ENCODE assay signal across 1 cellular context in genomic region chr2:64654063-64654811, GRCh38.
TF ChIP-seq lines count a peak whose summit lies in the region.

No MANE protein-coding gene starts in this region.

TF ChIP-seq in HepG2, 621 proteins besides CTCF, POLR2A, EP300 and RAD21 (continued from another document and continues in another):
- no peak for TF ChIP-seq FUBP1 (CRISPR knock-in tag; IDR thresholded peaks at IDR 0.05; ENCODE audit: borderline replicate concordance)
- no peak for TF ChIP-seq HINFP (CRISPR knock-in tag; IDR thresholded peaks at IDR 0.05; ENCODE audit: low read depth)
- peak; percentile 90 for TF ChIP-seq ZBTB7A (CRISPR knock-in tag; IDR thresholded peaks at IDR 0.05)
- TF ChIP-seq NFKB2 (CRISPR knock-in tag; IDR thresholded peaks at IDR 0.05; ENCODE audit: borderline replicate concordance) = peak; percentile 72; the same call in 1 of the 2 replicates
- TF ChIP-seq ERF (CRISPR knock-in tag; IDR thresholded peaks at IDR 0.05) = peak; percentile 8; the same call in 1 of the 2 replicates
- no peak; the same call in 1 of the 2 replicates for TF ChIP-seq MIXL1 (CRISPR knock-in tag; IDR thresholded peaks at IDR 0.05)
- no peak; the same call in 1 of the 2 replicates for TF ChIP-seq HMGXB3 (CRISPR knock-in tag; IDR thresholded peaks at IDR 0.05; ENCODE audit: borderline replicate concordance)
- peak; percentile 40 for TF ChIP-seq U2AF1 (optimal IDR thresholded peaks at IDR 0.05; ENCODE audit: low read depth, low read length)
- no peak for TF ChIP-seq GABPA (IDR thresholded peaks at IDR 0.05; ENCODE audit: low read depth, low read length)
- TF ChIP-seq GABPA (CRISPR knock-in tag; IDR thresholded peaks at IDR 0.05; ENCODE audit: low read depth) = no peak
- no peak for TF ChIP-seq TRIM22 (IDR thresholded peaks at IDR 0.05)
- TF ChIP-seq CREM (IDR thresholded peaks at IDR 0.05) = no peak
- no peak for TF ChIP-seq CREM (CRISPR knock-in tag; IDR thresholded peaks at IDR 0.05)
- TF ChIP-seq ZBTB3 (CRISPR knock-in tag; IDR thresholded peaks at IDR 0.05; ENCODE audit: borderline replicate concordance, low read depth) = 0 out of 2 replicates have a peak, but pooled peaks have one; percentile 53
- no peak for TF ChIP-seq DNMT3B (CRISPR knock-in tag; conservative IDR thresholded peaks at IDR 0.05)
- peak; percentile 31; the same call in 1 of the 2 replicates for TF ChIP-seq ZNF800 (CRISPR knock-in tag; IDR thresholded peaks at IDR 0.05)
- peak; percentile 38; the same call in 1 of the 2 replicates for TF ChIP-seq FOXA3 (CRISPR knock-in tag; IDR thresholded peaks at IDR 0.05)
- TF ChIP-seq DRAP1 (CRISPR knock-in tag; IDR thresholded peaks at IDR 0.05) = no peak; the same call in 1 of the 2 replicates
- TF ChIP-seq CEBPZ (IDR thresholded peaks at IDR 0.05; ENCODE audit: low read length) = no peak
- TF ChIP-seq HNF1A (IDR thresholded peaks at IDR 0.05; ENCODE audit: low read depth) = no peak
- TF ChIP-seq HNF1A (CRISPR knock-in tag; IDR thresholded peaks at IDR 0.05; ENCODE audit: borderline replicate concordance) = peak; percentile 67
- no peak; the same call in 1 of the 2 replicates for TF ChIP-seq ATF3 (CRISPR knock-in tag; IDR thresholded peaks at IDR 0.05)
- TF ChIP-seq FOXK1 (CRISPR knock-in tag; IDR thresholded peaks at IDR 0.05; ENCODE audit: borderline replicate concordance, low read depth) = no peak
- TF ChIP-seq ZNF33B (CRISPR knock-in tag; IDR thresholded peaks at IDR 0.05) = no peak
- no peak for TF ChIP-seq ZNF138 (CRISPR knock-in tag; IDR thresholded peaks at IDR 0.05; ENCODE audit: low read depth)
- 0 out of 2 replicates have a peak, but pooled peaks have one; percentile 54 for TF ChIP-seq ZNF777 (CRISPR knock-in tag; IDR thresholded peaks at IDR 0.05)
- peak in 1 of 2 experiments; percentile 56; a peak in 2 of 4 replicates for TF ChIP-seq KLF16 (CRISPR knock-in tag; IDR thresholded peaks at IDR 0.05)
- no peak for TF ChIP-seq U2AF2 (IDR thresholded peaks at IDR 0.05; ENCODE audit: low read depth, low read length)
- TF ChIP-seq ZSCAN5A (CRISPR knock-in tag; IDR thresholded peaks at IDR 0.05; ENCODE audit: borderline replicate concordance) = no peak; the same call in 1 of the 2 replicates
- TF ChIP-seq GPN1 (CRISPR knock-in tag; IDR thresholded peaks at IDR 0.05; ENCODE audit: borderline replicate concordance) = no peak
